Comparison of ENCODE assay signal across 11 cellular contexts in genomic region chr7:3244241-3244814, GRCh38. TPM values are rescaled to one million over a fixed set of nuclear protein-coding genes. Genes with fewer than 3 reads are reported as not detected.
DNase-seq lines count a peak whose midpoint lies in the region; ATAC-seq and TF ChIP-seq lines count a peak whose summit lies in the region.
"Had no signal": no experiment of that assay in that cellular context is flagged by ENCODE, and none has a peak within 500 bp of the region (broad histone marks: within the 10 kb centered on the region; RNA-seq: fewer than 3 reads in every experiment).

No MANE protein-coding gene starts in this region.

- TF ChIP-seq CTCF in GM23338 (conservative IDR thresholded peaks at IDR 0.05; ENCODE audit: low read depth in 2 of 2) (no peak), Panc1 (IDR thresholded peaks at IDR 0.05) (no peak), transverse colon (IDR thresholded peaks at IDR 0.05) (no peak)

- no peaks in the 10 kb centered on the region for H3K9me3 Mint-ChIP-seq in GM23338
- H3K9me3 Mint-ChIP-seq in activated T-helper 1 cell treated with anti-CD3 and anti-CD28 coated beads, Interleukin-12 subunit alpha, Interleukin-12 subunit beta, Interleukin-2, Interleukin-4 antibody, amounts not matched to agents 30 ng/mL and 10 ng/mL and 1 ng/mL, durations not matched to agents 14 hours and 24 hours and 36 hours: peaks cover 14% of the 10 kb centered on the region
- H3K9me3 Mint-ChIP-seq in naive thymus-derived CD8-positive, alpha-beta T cell: peaks cover 0 to 11% (median 0%) of the 10 kb centered on the region in 9 donors

- no peak overlapping the region for H3K27ac ChIP-seq in GM23338 (ENCODE audit: low read depth)
- peak overlapping the region; percentile 91 for H3K27ac ChIP-seq in Panc1 (ENCODE audit: low read length)
- no peak overlapping the region for H3K27ac ChIP-seq in epithelial cell of prostate
- H3K27ac ChIP-seq in transverse colon: no peak overlapping the region
- H3K27ac ChIP-seq: ovary, upper lobe of left lung had no signal

- peak overlapping the region; percentile 47; the same call in 1 of the 2 replicates for H2AFZ ChIP-seq in GM23338

- no peaks in the 10 kb centered on the region for H3K36me3 Mint-ChIP-seq in GM23338 (ENCODE audit: low read depth)
- H3K36me3 Mint-ChIP-seq in activated T-helper 1 cell treated with anti-CD3 and anti-CD28 coated beads, Interleukin-12 subunit alpha, Interleukin-12 subunit beta, Interleukin-2, Interleukin-4 antibody, amounts not matched to agents 30 ng/mL and 10 ng/mL and 1 ng/mL, durations not matched to agents 14 hours and 24 hours and 36 hours (ENCODE audit: low read depth): no peaks in the 10 kb centered on the region
- H3K36me3 Mint-ChIP-seq in naive thymus-derived CD8-positive, alpha-beta T cell: peaks cover 0 to 12% (median 0%) of the 10 kb centered on the region in 3 donors
- H3K36me3 Mint-ChIP-seq: activated naive CD8-positive, alpha-beta T cell treated with anti-CD3 and anti-CD28 coated beads, Interleukin-2, amount 10 ng/mL, durations not matched to agents 7 days and 5 days had no signal

- peaks cover 10% of the 10 kb centered on the region; the same call in 1 of the 2 replicates for H3K9me3 ChIP-seq in Panc1 (ENCODE audit: control insufficient read depth, insufficient read depth, low read depth, low read length)
- no peaks in the 10 kb centered on the region for H3K9me3 ChIP-seq in transverse colon
- H3K9me3 ChIP-seq: ovary, upper lobe of left lung had no signal

- POLR2A ChIA-PET in Panc1 (lab: Charles Lee): interaction anchor here (0.5 to 0.7 kb wide), 2 partner anchors 23 to 151 kb away, joined by 3 to 4 read pairs; no protein-coding TSS in a partner anchor
- POLR2A ChIA-PET in naive thymus-derived CD8-positive, alpha-beta T cell (lab: Charles Lee): no interaction called here

- no peak overlapping the region for H3K27ac Mint-ChIP-seq in GM23338
- no peak overlapping the region for H3K27ac Mint-ChIP-seq in activated T-helper 1 cell treated with anti-CD3 and anti-CD28 coated beads, Interleukin-12 subunit alpha, Interleukin-12 subunit beta, Interleukin-2, Interleukin-4 antibody, amounts not matched to agents 30 ng/mL and 10 ng/mL and 1 ng/mL, durations not matched to agents 14 hours and 24 hours and 36 hours
- H3K27ac Mint-ChIP-seq in naive thymus-derived CD8-positive, alpha-beta T cell: no peak overlapping the region
- H3K27ac Mint-ChIP-seq: activated naive CD8-positive, alpha-beta T cell treated with anti-CD3 and anti-CD28 coated beads, Interleukin-2, amount 10 ng/mL, durations not matched to agents 7 days and 5 days had no signal

- no peaks in the 10 kb centered on the region for H4K20me1 ChIP-seq in GM23338 (replicated peaks; ENCODE audit: insufficient read depth)

- no peaks in the 10 kb centered on the region for H3F3A ChIP-seq in GM23338 (replicated peaks; ENCODE audit: low read depth)

- TF ChIP-seq EP300 in transverse colon (IDR thresholded peaks at IDR 0.05; ENCODE audit: low read depth): no peak

- in situ Hi-C loops in Panc1 (cut with HindIII; ENCODE audit: low pct_unique_long_range_greater_than_20kb, low sequenced_read_pairs): no loop called here
- in situ Hi-C loops in transverse colon (cut with MboI; ENCODE audit: low pct_ligation_motif_present in 1 of 4, low pct_unique_long_range_greater_than_20kb in 1 of 4, low sequenced_read_pairs in 3 of 4): no loop called here

- no TSS peak for BruUV-seq in Panc1 (replicated peaks; lab: Mats Ljungman, UMichigan)

- H3K4me1 Mint-ChIP-seq in GM23338: peaks cover 13% of the 10 kb centered on the region; the same call in 2 of the 3 replicates
- H3K4me1 Mint-ChIP-seq in activated T-helper 1 cell treated with anti-CD3 and anti-CD28 coated beads, Interleukin-12 subunit alpha, Interleukin-12 subunit beta, Interleukin-2, Interleukin-4 antibody, amounts not matched to agents 30 ng/mL and 10 ng/mL and 1 ng/mL, durations not matched to agents 14 hours and 24 hours and 36 hours (ENCODE audit: low read depth): no peaks in the 10 kb centered on the region
- no peaks in the 10 kb centered on the region for H3K4me1 Mint-ChIP-seq in naive thymus-derived CD8-positive, alpha-beta T cell
- H3K4me1 Mint-ChIP-seq: activated naive CD8-positive, alpha-beta T cell treated with anti-CD3 and anti-CD28 coated beads, Interleukin-2, amount 10 ng/mL, durations not matched to agents 7 days and 5 days had no signal

- no peaks in the 10 kb centered on the region for H3K36me3 ChIP-seq in GM23338 (ENCODE audit: insufficient read depth)
- no peaks in the 10 kb centered on the region for H3K36me3 ChIP-seq in Panc1 (ENCODE audit: control insufficient read depth, insufficient read depth, low read length)
- no peaks in the 10 kb centered on the region for H3K36me3 ChIP-seq in transverse colon
- H3K36me3 ChIP-seq: ovary, upper lobe of left lung had no signal

- peaks cover 9% of the 10 kb centered on the region for H3K27me3 Mint-ChIP-seq in GM23338 (ENCODE audit: insufficient read depth, low read depth, poor library complexity)
- peaks cover 14% of the 10 kb centered on the region for H3K27me3 Mint-ChIP-seq in activated T-helper 1 cell treated with anti-CD3 and anti-CD28 coated beads, Interleukin-12 subunit alpha, Interleukin-12 subunit beta, Interleukin-2, Interleukin-4 antibody, amounts not matched to agents 30 ng/mL and 10 ng/mL and 1 ng/mL, durations not matched to agents 14 hours and 24 hours and 36 hours (ENCODE audit: insufficient read depth)
- H3K27me3 Mint-ChIP-seq in naive thymus-derived CD8-positive, alpha-beta T cell: no peaks in the 10 kb centered on the region

- CTCF ChIA-PET in Panc1 (lab: Charles Lee): interaction anchor here (0.6 kb wide), 2 partner anchors 346 to 1897 kb away, joined by 4 to 16 read pairs; no protein-coding TSS in a partner anchor

- 56% methylated on average over 7 of the region's 7 CpGs; no CpG with 5 or more reads in 1 of the 2 donors for WGBS in transverse colon (ENCODE audit: low coverage in 1 of 2), 2 donors

- ATAC-seq in GM23338 (no peak), Panc1 (peak; percentile 92)
- ATAC-seq in naive thymus-derived CD8-positive, alpha-beta T cell: no peak

- intact Hi-C loops in Panc1 (cut with micrococcal nuclease; ENCODE audit: unreplicated experiment) (no loop called here), transverse colon (cut with DNase I; ENCODE audit: low total_unique reads) (no loop called here)
- intact Hi-C loops in activated T-helper 1 cell treated with anti-CD3 and anti-CD28 coated beads, Interleukin-12 subunit alpha, Interleukin-12 subunit beta, Interleukin-2, Interleukin-4 antibody, amounts not matched to agents 30 ng/mL and 10 ng/mL and 1 ng/mL, durations not matched to agents 14 hours and 24 hours and 36 hours (cut with micrococcal nuclease): no loop called here

- H3K4me3 Mint-ChIP-seq in GM23338: no peak overlapping the region
- H3K4me3 Mint-ChIP-seq in activated T-helper 1 cell treated with anti-CD3 and anti-CD28 coated beads, Interleukin-12 subunit alpha, Interleukin-12 subunit beta, Interleukin-2, Interleukin-4 antibody, amounts not matched to agents 30 ng/mL and 10 ng/mL and 1 ng/mL, durations not matched to agents 14 hours and 24 hours and 36 hours: no peak overlapping the region
- no peak overlapping the region for H3K4me3 Mint-ChIP-seq in naive thymus-derived CD8-positive, alpha-beta T cell
- H3K4me3 Mint-ChIP-seq: activated naive CD8-positive, alpha-beta T cell treated with anti-CD3 and anti-CD28 coated beads, Interleukin-2, amount 10 ng/mL, durations not matched to agents 7 days and 5 days had no signal

- no peak for TF ChIP-seq POLR2A in transverse colon (IDR thresholded peaks at IDR 0.05)

- no peak overlapping the region for H3K4me2 ChIP-seq in GM23338

- H3K79me2 ChIP-seq in GM23338 (replicated peaks; ENCODE audit: insufficient read depth): no peaks in the 10 kb centered on the region

- H3K4me3 ChIP-seq in GM23338 (no peak overlapping the region), Panc1 (ENCODE audit: low read depth in 2 of 2, low read length in 2 of 2) (peak overlapping the region; percentile 20 to 58), transverse colon (no peak overlapping the region)
- H3K4me3 ChIP-seq: ovary, upper lobe of left lung had no signal

- no peaks in the 10 kb centered on the region for H3K4me1 ChIP-seq in GM23338 (ENCODE audit: insufficient read depth)
- H3K4me1 ChIP-seq in Panc1 (ENCODE audit: control insufficient read depth, insufficient read depth, low read length): peaks cover 45% of the 10 kb centered on the region
- H3K4me1 ChIP-seq in transverse colon: no peaks in the 10 kb centered on the region
- H3K4me1 ChIP-seq: upper lobe of left lung had no signal

- DNase-seq in GM23338 (ENCODE audit: low spot score) (no peak), Panc1 (ENCODE audit: low read depth, low spot score) (peak; percentile 84), epithelial cell of prostate (ENCODE audit: low read depth, low spot score) (peak; percentile 37), renal cortical epithelial cell (ENCODE audit: low read depth) (peak; percentile 89), transverse colon (no peak)
- no peak for DNase-seq in activated T-helper 1 cell treated with anti-CD3 and anti-CD28 coated beads, Interleukin-12 subunit alpha, Interleukin-12 subunit beta, Interleukin-2, Interleukin-4 antibody, amounts not matched to agents 30 ng/mL and 10 ng/mL and 1 ng/mL, durations not matched to agents 14 hours and 24 hours and 36 hours (ENCODE audit: low spot score)
- DNase-seq in naive thymus-derived CD8-positive, alpha-beta T cell: no peak
- DNase-seq: activated CD4-positive, alpha-beta T cell treated with anti-CD3 and anti-CD28 coated beads, Interleukin-2, amount 50 U/mL, for 48 hours; activated naive CD8-positive, alpha-beta T cell treated with anti-CD3 and anti-CD28 coated beads, Interleukin-2, amount 10 ng/mL, durations not matched to agents 7 days and 5 days; ovary had no signal

- no peaks in the 10 kb centered on the region for H3K9me2 ChIP-seq in GM23338 (ENCODE audit: insufficient read depth)

- H3K27me3 ChIP-seq in GM23338 (ENCODE audit: insufficient read depth) (no peaks in the 10 kb centered on the region), Panc1 (ENCODE audit: control insufficient read depth, insufficient read depth, low read length) (no peaks in the 10 kb centered on the region), transverse colon (no peaks in the 10 kb centered on the region)
- H3K27me3 ChIP-seq: ovary, upper lobe of left lung had no signal

TF ChIP-seq in GM23338, 12 proteins besides CTCF, POLR2A, EP300 and RAD21 (continues in another document):
- no peak for TF ChIP-seq POLR2AphosphoS5 (IDR thresholded peaks at IDR 0.05; ENCODE audit: low read depth)

RNA-seq across cellular contexts. Expression of gene SDK1, which starts 56.7 kb away (rescaled TPM):
- total RNA-seq in GM23338 (2014; rRNA removed; shearing (Covaris generic)): 5.1 and 10.0 TPM in 2 replicates
- polyA plus RNA-seq in GM23338 (2016; fragmentation: Nextera tagmentation; extraction: Ambion mirVana): 2.1 and 2.2 TPM in 2 replicates
- total RNA-seq in Panc1 (2021; ENCODE audit: unreplicated experiment): 47.4 TPM
- 67.8 TPM for polyA plus RNA-seq in Panc1 (2012; ENCODE audit: insufficient read length)
- 6.3 and 30.9 TPM in 2 replicates for total RNA-seq in renal cortical epithelial cell
- 0.08 and 0.15 TPM in 2 replicates for total RNA-seq in activated T-helper 1 cell treated with anti-CD3 and anti-CD28 coated beads, Interleukin-12 subunit alpha, Interleukin-12 subunit beta, Interleukin-2, Interleukin-4 antibody, amounts not matched to agents 30 ng/mL and 10 ng/mL and 1 ng/mL, durations not matched to agents 14 hours and 24 hours and 36 hours
- under 1 TPM; 0.11 to 0.29 TPM for total RNA-seq in naive thymus-derived CD8-positive, alpha-beta T cell
- polyA plus RNA-seq in naive thymus-derived CD8-positive, alpha-beta T cell: under 1 TPM in 1 of 3 donors, not detected in 2; 0.20 TPM
- total RNA-seq in transverse colon: 1 to 10 TPM; 4.0 to 8.6 (median 5.4) TPM

Comparison
In these comparisons a context has a peak if more than half of its experiments do, and no peak if none do; other contexts are left out.
1. DNase-seq: peak in Panc1 (single experiment), epithelial cell of prostate (single experiment) and renal cortical epithelial cell (single experiment); none in GM23338 (single experiment), activated T-helper 1 cell treated with anti-CD3 and anti-CD28 coated beads, Interleukin-12 subunit alpha, Interleukin-12 subunit beta, Interleukin-2, Interleukin-4 antibody, amounts not matched to agents 30 ng/mL and 10 ng/mL and 1 ng/mL, durations not matched to agents 14 hours and 24 hours and 36 hours (single experiment), naive thymus-derived CD8-positive, alpha-beta T cell (0 of 10) and transverse colon (single experiment).
2. H3K4me3 ChIP-seq: peak in Panc1 (2 of 2); none in GM23338 (single experiment) and transverse colon (0 of 4).